Comparison of ENCODE assay signal across 16 cellular contexts in genomic region chr7:77823787-77824186, GRCh38. TPM values are rescaled to one million over a fixed set of nuclear protein-coding genes. Genes with fewer than 3 reads are reported as not detected.
DNase-seq lines count a peak whose midpoint lies in the region; ATAC-seq lines count a peak whose summit lies in the region.
"Had no signal": no experiment of that assay in that cellular context is flagged by ENCODE, and none has a peak within 500 bp of the region (broad histone marks: within the 10 kb centered on the region; RNA-seq: fewer than 3 reads in every experiment).

No MANE protein-coding gene starts in this region.

- H3K27ac Mint-ChIP-seq in activated CD4-positive, alpha-beta T cell treated with anti-CD3 and anti-CD28 coated beads, Interleukin-2, amount 10 ng/mL, durations not matched to agents 7 days and 5 days = peak overlapping the region; percentile 55
- peak overlapping the region; percentile 92 to 98 (median 96) for H3K27ac Mint-ChIP-seq in naive B cell
- H3K27ac Mint-ChIP-seq: activated naive CD8-positive, alpha-beta T cell treated with anti-CD3 and anti-CD28 coated beads, Interleukin-2, amount 10 ng/mL, durations not matched to agents 7 days and 5 days had no signal

- peaks cover 58% of the 10 kb centered on the region for H3K9me3 Mint-ChIP-seq in activated CD4-positive, alpha-beta T cell treated with anti-CD3 and anti-CD28 coated beads, Interleukin-2, amount 10 ng/mL, durations not matched to agents 7 days and 5 days
- H3K9me3 Mint-ChIP-seq in naive B cell = peaks cover 9 to 75% (median 57%) of the 10 kb centered on the region in 7 donors

- peak; percentile 36 for ATAC-seq in GM21515 (IDR thresholded peaks at IDR 0.05; ENCODE audit: unreplicated experiment)
- ATAC-seq in HG03432 (IDR thresholded peaks at IDR 0.05; ENCODE audit: unreplicated experiment) = peak; percentile 45
- ATAC-seq in naive B cell (ENCODE audit: low read depth in 2 of 2) = peak; percentile 25 to 41

- no peaks in the 10 kb centered on the region for H3K27me3 Mint-ChIP-seq in activated CD4-positive, alpha-beta T cell treated with anti-CD3 and anti-CD28 coated beads, Interleukin-2, amount 10 ng/mL, durations not matched to agents 7 days and 5 days
- H3K27me3 Mint-ChIP-seq in naive B cell = no peaks in the 10 kb centered on the region
- H3K27me3 Mint-ChIP-seq: activated naive CD8-positive, alpha-beta T cell treated with anti-CD3 and anti-CD28 coated beads, Interleukin-2, amount 10 ng/mL, durations not matched to agents 7 days and 5 days had no signal

- H3K4me3 Mint-ChIP-seq in activated CD4-positive, alpha-beta T cell treated with anti-CD3 and anti-CD28 coated beads, Interleukin-2, amount 10 ng/mL, durations not matched to agents 7 days and 5 days = no peak overlapping the region
- peak overlapping the region; percentile 74 to 94 (median 90) for H3K4me3 Mint-ChIP-seq in naive B cell
- H3K4me3 Mint-ChIP-seq: activated naive CD8-positive, alpha-beta T cell treated with anti-CD3 and anti-CD28 coated beads, Interleukin-2, amount 10 ng/mL, durations not matched to agents 7 days and 5 days had no signal

- POLR2A ChIA-PET in activated CD4-positive, alpha-beta T cell treated with anti-CD3 and anti-CD28 coated beads, Interleukin-2, amount 10 ng/mL, durations not matched to agents 7 days and 5 days (lab: Charles Lee) = no interaction called here

- CTCF ChIA-PET in activated CD4-positive, alpha-beta T cell treated with anti-CD3 and anti-CD28 coated beads, Interleukin-2, amount 10 ng/mL, durations not matched to agents 7 days and 5 days (lab: Charles Lee) = interaction anchor here (1.4 kb wide), 1 partner anchor 10 kb away, joined by 3 read pairs; no protein-coding TSS in a partner anchor

- peaks cover 23% of the 10 kb centered on the region for H3K4me1 Mint-ChIP-seq in activated CD4-positive, alpha-beta T cell treated with anti-CD3 and anti-CD28 coated beads, Interleukin-2, amount 10 ng/mL, durations not matched to agents 7 days and 5 days
- H3K4me1 Mint-ChIP-seq in naive B cell = peaks cover 52 to 88% (median 78%) of the 10 kb centered on the region in 3 donors

- DNase-seq in activated CD4-positive, alpha-beta T cell treated with anti-CD3 and anti-CD28 coated beads, Interleukin-2, amount 10 ng/mL, durations not matched to agents 7 days and 5 days = no peak
- DNase-seq in activated CD4-positive, alpha-beta T cell treated with anti-CD3 and anti-CD28 coated beads, Interleukin-2, amount 50 U/mL, for 1 hour = no peak
- DNase-seq in naive B cell (no peak), AML-193 (lab: John Stamatoyannopoulos, UW) (no peak), NCI-H82 treated with DMSO at 0.1 percent for 48 hours (lab: John Stamatoyannopoulos, UW; ENCODE audit: unreplicated experiment) (no peak), NCI-H1092 (lab: John Stamatoyannopoulos, UW) (no peak)
- DNase-seq: activated naive CD8-positive, alpha-beta T cell treated with anti-CD3 and anti-CD28 coated beads, Interleukin-2, amount 10 ng/mL, durations not matched to agents 7 days and 5 days; Calu3; cerebellar nuclear complex; GOT3; islet precursor cell; NCI-H2171; SK-N-SH; stomach had no signal

- H3K36me3 Mint-ChIP-seq in activated CD4-positive, alpha-beta T cell treated with anti-CD3 and anti-CD28 coated beads, Interleukin-2, amount 10 ng/mL, durations not matched to agents 7 days and 5 days (ENCODE audit: low read depth) = peaks cover 69% of the 10 kb centered on the region
- peaks cover 32 to 53% of the 10 kb centered on the region in 2 donors for H3K36me3 Mint-ChIP-seq in naive B cell

RNA-seq across cellular contexts. Expression of gene PHTF2, which starts 25.2 kb away (rescaled TPM):
- 10 to 100 TPM; 33.6 to 39.5 TPM for total RNA-seq in activated CD4-positive, alpha-beta T cell treated with anti-CD3 and anti-CD28 coated beads, Interleukin-2, amount 10 ng/mL, durations not matched to agents 7 days and 5 days
- polyA plus RNA-seq in naive B cell (ENCODE audit: low read depth in 6 of 6) = 10 to 100 TPM; 14.7 to 34.0 (median 23.8) TPM

RNA-seq across cellular contexts. Expression of gene TMEM60, which starts 25.6 kb away (rescaled TPM):
- total RNA-seq in activated CD4-positive, alpha-beta T cell treated with anti-CD3 and anti-CD28 coated beads, Interleukin-2, amount 10 ng/mL, durations not matched to agents 7 days and 5 days = 10 to 100 TPM; 15.2 to 15.9 TPM
- 10 to 100 TPM; 12.4 to 53.5 (median 29.6) TPM for polyA plus RNA-seq in naive B cell (ENCODE audit: low read depth in 6 of 6)
